Comparison of ENCODE assay signal across 8 cellular contexts in genomic region chr11:208917-209260, GRCh38. TPM values are rescaled to one million over a fixed set of nuclear protein-coding genes. Genes with fewer than 3 reads are reported as not detected.
DNase-seq lines count a peak whose midpoint lies in the region; ATAC-seq, FAIRE-seq and TF ChIP-seq lines count a peak whose summit lies in the region.

No MANE protein-coding gene starts in this region.

- TF ChIP-seq CTCF in HFF-Myc (IDR thresholded peaks at IDR 0.05; ENCODE audit: low read depth, low read length, missing control alignments) = no peak
- TF ChIP-seq CTCF in right atrium auricular region (IDR thresholded peaks at IDR 0.05) = no peak
- no peak for TF ChIP-seq CTCF in smooth muscle cell (IDR thresholded peaks at IDR 0.05; ENCODE audit: borderline replicate concordance, insufficient read depth, poor library complexity, severe bottlenecking)

- POLR2A ChIA-PET in activated CD4-positive, alpha-beta memory T cell treated with anti-CD3 and anti-CD28 coated beads, Interleukin-2, amount 10 ng/mL, durations not matched to agents 7 days and 5 days (lab: Charles Lee) = interaction anchor here (1.0 to 4.4 kb wide), 9 partner anchors 9 to 367 kb away, joined by 4 to 51 read pairs (median 19); partner anchors contain the start of genes PHRF1, PSMD13, PTDSS2 and SIGIRR

- H3K9me3 ChIP-seq in right atrium auricular region = no peaks in the 10 kb centered on the region
- H3K9me3 ChIP-seq in smooth muscle cell (replicated peaks; ENCODE audit: low read depth) = no peaks in the 10 kb centered on the region

- peaks cover 40% of the 10 kb centered on the region for H3K4me1 Mint-ChIP-seq in activated CD4-positive, alpha-beta memory T cell treated with anti-CD3 and anti-CD28 coated beads, Interleukin-2, amount 10 ng/mL, durations not matched to agents 7 days and 5 days

- H3K4me1 ChIP-seq in right atrium auricular region = peaks cover 0 to 51% of the 10 kb centered on the region in 2 donors
- peaks cover 17% of the 10 kb centered on the region for H3K4me1 ChIP-seq in smooth muscle cell (ENCODE audit: low read depth)

- CTCF ChIA-PET in activated CD4-positive, alpha-beta memory T cell treated with anti-CD3 and anti-CD28 coated beads, Interleukin-2, amount 10 ng/mL, durations not matched to agents 7 days and 5 days (lab: Charles Lee) = interaction anchor here (2.1 kb wide), 1 partner anchor 153 kb away, joined by 4 read pairs; no protein-coding TSS in a partner anchor

- no peaks in the 10 kb centered on the region for H3K27me3 ChIP-seq in right atrium auricular region
- H3K27me3 ChIP-seq in smooth muscle cell (ENCODE audit: low read depth) = no peaks in the 10 kb centered on the region

- peaks cover 21% of the 10 kb centered on the region for H3F3A ChIP-seq in smooth muscle cell (ENCODE audit: low read depth)

- peaks cover 72% of the 10 kb centered on the region for H4K20me1 ChIP-seq in smooth muscle cell (ENCODE audit: low read depth)

- peak overlapping the region; percentile 95 for H3K9ac ChIP-seq in smooth muscle cell (ENCODE audit: low read depth)

- peaks cover 67% of the 10 kb centered on the region for H3K79me2 ChIP-seq in smooth muscle cell (ENCODE audit: low read depth)

- FAIRE-seq in frontal cortex (lab: Jason Lieb, UNC) = no peak

- H3K4me3 ChIP-seq in HFF-Myc (replicated peaks; ENCODE audit: low read depth, low read length) (peak overlapping the region; percentile 70), right atrium auricular region (peak overlapping the region; percentile 95 to 98), smooth muscle cell (peak overlapping the region; percentile 94)

- H3K36me3 Mint-ChIP-seq in activated CD4-positive, alpha-beta memory T cell treated with anti-CD3 and anti-CD28 coated beads, Interleukin-2, amount 10 ng/mL, durations not matched to agents 7 days and 5 days (ENCODE audit: low read depth) = peaks cover 68% of the 10 kb centered on the region

- no peaks in the 10 kb centered on the region for H3K9me3 Mint-ChIP-seq in activated CD4-positive, alpha-beta memory T cell treated with anti-CD3 and anti-CD28 coated beads, Interleukin-2, amount 10 ng/mL, durations not matched to agents 7 days and 5 days

- peak overlapping the region; percentile 95 to 99 for H3K27ac ChIP-seq in right atrium auricular region
- H3K27ac ChIP-seq in smooth muscle cell (ENCODE audit: low read depth) = peak overlapping the region; percentile 99

- WGBS in smooth muscle cell (ENCODE audit: low lambda C conversion rate) = 2% methylated on average over 21 of the region's 26 CpGs

- H3K4me3 Mint-ChIP-seq in activated CD4-positive, alpha-beta memory T cell treated with anti-CD3 and anti-CD28 coated beads, Interleukin-2, amount 10 ng/mL, durations not matched to agents 7 days and 5 days = peak overlapping the region; percentile 96

- H3K4me2 ChIP-seq in smooth muscle cell = peak overlapping the region; percentile 96

- no peak for ATAC-seq in HG03280 (IDR thresholded peaks at IDR 0.05; ENCODE audit: unreplicated experiment)

- no peak overlapping the region for H2AFZ ChIP-seq in smooth muscle cell (ENCODE audit: low read depth)

- H3K27me3 Mint-ChIP-seq in activated CD4-positive, alpha-beta memory T cell treated with anti-CD3 and anti-CD28 coated beads, Interleukin-2, amount 10 ng/mL, durations not matched to agents 7 days and 5 days = no peaks in the 10 kb centered on the region

- H3K27ac Mint-ChIP-seq in activated CD4-positive, alpha-beta memory T cell treated with anti-CD3 and anti-CD28 coated beads, Interleukin-2, amount 10 ng/mL, durations not matched to agents 7 days and 5 days = peak overlapping the region; percentile 100

- H3K36me3 ChIP-seq in right atrium auricular region = peaks cover 62% of the 10 kb centered on the region
- no peaks in the 10 kb centered on the region for H3K36me3 ChIP-seq in smooth muscle cell (ENCODE audit: low read depth)

- DNase-seq in HFF-Myc (ENCODE audit: extremely low read depth, low read depth) = no peak
- no peak for DNase-seq in activated CD4-positive, alpha-beta memory T cell treated with anti-CD3 and anti-CD28 coated beads, Interleukin-2, amount 10 ng/mL, durations not matched to agents 7 days and 5 days
- DNase-seq in right atrium auricular region (ENCODE audit: low spot score) = no peak
- DNase-seq in smooth muscle cell (lab: John Stamatoyannopoulos, UW; ENCODE audit: unreplicated experiment) = no peak
- no peak for DNase-seq in mesenteric fat pad (ENCODE audit: low spot score)
- DNase-seq in frontal cortex (ENCODE audit: low spot score in 2 of 2) = no peak
- DNase-seq in iPS-NIHi11 (ENCODE audit: low spot score) = no peak

RNA-seq across cellular contexts. Expression of gene RIC8A, which starts 1.4 kb away (rescaled TPM):
- total RNA-seq in activated CD4-positive, alpha-beta memory T cell treated with anti-CD3 and anti-CD28 coated beads, Interleukin-2, amount 10 ng/mL, durations not matched to agents 7 days and 5 days = 100 to 1,000 TPM in 1 of 2 experiments, 10 to 100 TPM in 1; 98.7 to 103 TPM
- 100 to 1,000 TPM in 1 of 2 donors, 10 to 100 TPM in 1; 68.0 to 101 TPM for total RNA-seq in right atrium auricular region
- total RNA-seq in smooth muscle cell = 71.2 and 118 TPM in 2 replicates
- 120 and 121 TPM in 2 replicates for polyA plus RNA-seq in smooth muscle cell
- total RNA-seq in mesenteric fat pad = 107 TPM
- 135 TPM for total RNA-seq in frontal cortex

RNA-seq across cellular contexts. Expression of gene BET1L, which starts 1.7 kb away (rescaled TPM):
- total RNA-seq in activated CD4-positive, alpha-beta memory T cell treated with anti-CD3 and anti-CD28 coated beads, Interleukin-2, amount 10 ng/mL, durations not matched to agents 7 days and 5 days = 10 to 100 TPM; 39.3 to 44.5 TPM
- total RNA-seq in right atrium auricular region (10 to 100 TPM; 20.7 to 25.9 TPM), smooth muscle cell (31.3 and 40.5 TPM in 2 replicates), mesenteric fat pad (53.4 TPM), frontal cortex (5.3 TPM)
- 92.5 and 97.4 TPM in 2 replicates for polyA plus RNA-seq in smooth muscle cell

RNA-seq across cellular contexts. Expression of gene SCGB1C1, which starts 16.0 kb away (rescaled TPM):
- not detected for total RNA-seq in activated CD4-positive, alpha-beta memory T cell treated with anti-CD3 and anti-CD28 coated beads, Interleukin-2, amount 10 ng/mL, durations not matched to agents 7 days and 5 days
- total RNA-seq in right atrium auricular region (not detected), smooth muscle cell (not detected in 2 replicates), mesenteric fat pad (not detected), frontal cortex (not detected)
- polyA plus RNA-seq in smooth muscle cell = not detected in 2 replicates

RNA-seq across cellular contexts. Expression of gene SIRT3, which starts 27.3 kb away (rescaled TPM):
- total RNA-seq in activated CD4-positive, alpha-beta memory T cell treated with anti-CD3 and anti-CD28 coated beads, Interleukin-2, amount 10 ng/mL, durations not matched to agents 7 days and 5 days = 10 to 100 TPM; 11.6 to 16.3 TPM
- total RNA-seq in right atrium auricular region (10 to 100 TPM; 18.3 to 31.4 TPM), smooth muscle cell (10.8 and 13.0 TPM in 2 replicates), mesenteric fat pad (14.1 TPM), frontal cortex (12.6 TPM)
- 19.8 and 22.6 TPM in 2 replicates for polyA plus RNA-seq in smooth muscle cell

RNA-seq across cellular contexts. Expression of gene PSMD13, which starts 27.9 kb away (rescaled TPM):
- 100 to 1,000 TPM; 156 to 160 TPM for total RNA-seq in activated CD4-positive, alpha-beta memory T cell treated with anti-CD3 and anti-CD28 coated beads, Interleukin-2, amount 10 ng/mL, durations not matched to agents 7 days and 5 days
- total RNA-seq in right atrium auricular region (10 to 100 TPM; 75.3 to 80.3 TPM), smooth muscle cell (77.4 and 79.2 TPM in 2 replicates), mesenteric fat pad (100 TPM), frontal cortex (102 TPM)
- polyA plus RNA-seq in smooth muscle cell = 173 and 200 TPM in 2 replicates
